In the genomic region with DNA sequence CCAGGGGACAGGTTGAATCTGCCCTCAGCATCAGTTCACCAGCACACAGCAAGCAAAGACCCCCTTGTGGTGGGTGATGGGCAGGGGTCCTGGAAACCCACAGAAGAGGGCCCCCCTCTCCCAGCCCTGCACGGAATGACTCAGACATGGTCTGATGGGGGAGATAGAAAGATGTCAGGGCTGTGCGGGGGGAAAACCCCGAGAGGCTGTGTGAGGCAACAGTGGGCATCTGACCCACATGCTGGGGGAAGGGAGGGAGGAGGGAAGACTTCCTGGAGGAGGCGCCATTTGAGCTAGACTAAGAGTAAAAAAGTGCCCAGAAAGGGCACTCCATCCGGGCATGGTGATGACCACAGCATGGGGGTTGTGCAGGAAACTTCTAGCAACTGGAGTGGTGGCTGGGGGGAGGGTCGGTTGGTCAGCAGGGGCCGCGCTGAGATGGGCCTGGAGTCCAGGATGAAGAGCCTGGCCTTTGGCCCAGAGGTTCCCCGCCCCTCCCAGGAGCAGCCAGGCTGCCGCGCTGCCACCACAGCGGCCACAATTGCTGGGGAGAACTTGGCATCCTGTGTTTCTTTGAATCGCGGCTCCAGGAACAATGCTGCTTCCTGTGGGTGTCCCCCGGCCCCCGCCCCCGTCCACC, we compare ENCODE assay signal across 8 cellular contexts. TPM values are rescaled to one million over a fixed set of nuclear protein-coding genes. Genes with fewer than 3 reads are reported as not detected.
DNase-seq lines count a peak whose midpoint lies in the region; ATAC-seq and TF ChIP-seq lines count a peak whose summit lies in the region.

No MANE protein-coding gene starts in this region.

- H3K27me3 ChIP-seq in hepatocyte = peaks cover 20% of the 10 kb centered on the region

- POLR2A ChIA-PET in OCI-LY7 (lab: Charles Lee) = interaction anchor here (0.5 kb wide), 1 partner anchor 1036 kb away, joined by 5 read pairs; no protein-coding TSS in a partner anchor

- H3K4me1 ChIP-seq in OCI-LY7 (ENCODE audit: insufficient read depth, low read length, poor library complexity, severe bottlenecking) (peaks cover 32% of the 10 kb centered on the region), hepatocyte (ENCODE audit: insufficient read depth) (peaks cover 50% of the 10 kb centered on the region)

- WGBS in hepatocyte (ENCODE audit: low lambda C conversion rate, missing lambda C conversion rate) = 75% methylated on average over 15 of the region's 17 CpGs

- no peak for TF ChIP-seq POLR2A in GM18505 (IDR thresholded peaks at IDR 0.05; ENCODE audit: borderline replicate concordance, extremely low read depth, insufficient read depth, insufficient read length)

- intact Hi-C loops in OCI-LY7 (cut with micrococcal nuclease; ENCODE audit: unreplicated experiment) = no loop called here

- H3K9me2 ChIP-seq in OCI-LY7 (ENCODE audit: insufficient read depth, low read length) (no peaks in the 10 kb centered on the region), hepatocyte (replicated peaks; ENCODE audit: insufficient read depth) (no peaks in the 10 kb centered on the region)

- H3K9me3 ChIP-seq in OCI-LY7 (ENCODE audit: low read length) (no peaks in the 10 kb centered on the region), hepatocyte (ENCODE audit: low read depth) (no peaks in the 10 kb centered on the region)

- H3K36me3 ChIP-seq in OCI-LY7 (ENCODE audit: insufficient read depth, low read length) (no peaks in the 10 kb centered on the region), hepatocyte (replicated peaks; ENCODE audit: insufficient read depth, low read depth) (no peaks in the 10 kb centered on the region)

- H3K4me2 ChIP-seq in OCI-LY7 (ENCODE audit: low read length) (0 out of 2 replicates have a peak overlapping the region, but pooled peaks have one; percentile 5), hepatocyte (peak overlapping the region; percentile 81)

- CTCF ChIA-PET in OCI-LY7 (lab: Charles Lee; ENCODE audit: unreplicated experiment) = no interaction called here

- TF ChIP-seq CTCF in OCI-LY7 (conservative IDR thresholded peaks at IDR 0.05; ENCODE audit: low read length) (no peak; the same call in 1 of the 2 replicates), hepatocyte (IDR thresholded peaks at IDR 0.05; ENCODE audit: poor library complexity) (no peak)

- H4K20me1 ChIP-seq in OCI-LY7 (ENCODE audit: insufficient read depth, low read length) = no peaks in the 10 kb centered on the region
- peaks cover 3% of the 10 kb centered on the region for H4K20me1 ChIP-seq in hepatocyte (ENCODE audit: insufficient read depth, poor library complexity, severe bottlenecking)

- H3K79me2 ChIP-seq in OCI-LY7 (ENCODE audit: insufficient read depth, low read depth, low read length) (no peaks in the 10 kb centered on the region), hepatocyte (peaks cover 6% of the 10 kb centered on the region)

- DNase-seq in Daoy (ENCODE audit: low read depth) = peak; percentile 87
- no peak for DNase-seq in OCI-LY7 (ENCODE audit: low spot score)
- peak; percentile 89 for DNase-seq in activated effector memory CD4-positive, alpha-beta T cell treated with anti-CD3 and anti-CD28 coated beads, Interleukin-2, amount 50 U/mL, for 16 hours
- DNase-seq in hepatocyte (ENCODE audit: low spot score) = no peak
- peak; percentile 45 to 48 for DNase-seq in stimulated activated CD4-positive, alpha-beta T cell treated with anti-CD3 and anti-CD28 coated beads, Interleukin-15, amount 100 ng/mL, for 1 hour (ENCODE audit: low read depth in 1 of 2, low spot score in 1 of 2)
- DNase-seq in HPDE6-E6E7 (ENCODE audit: extremely low spot score) = no peak

- H3K4me3 ChIP-seq in OCI-LY7 (ENCODE audit: low read depth, low read length, poor library complexity, severe bottlenecking) (no peak overlapping the region), hepatocyte (no peak overlapping the region)

- no TSS peak for BruUV-seq in OCI-LY7 (replicated peaks; lab: Mats Ljungman, UMichigan)

- no peak overlapping the region for H3K27ac ChIP-seq in OCI-LY7 (ENCODE audit: low read depth, low read length, poor library complexity, severe bottlenecking)
- H3K27ac ChIP-seq in hepatocyte = peak overlapping the region; percentile 6

- no peak overlapping the region for H2AFZ ChIP-seq in OCI-LY7 (ENCODE audit: low read length)
- H2AFZ ChIP-seq in hepatocyte = no peak overlapping the region

- no peak for ATAC-seq in GM21737 (IDR thresholded peaks at IDR 0.05; ENCODE audit: unreplicated experiment)
- ATAC-seq in GM18505 (IDR thresholded peaks at IDR 0.05; ENCODE audit: unreplicated experiment) = no peak

RNA-seq across cellular contexts. Expression of a gene that starts 2.5 kb away (rescaled TPM):
- 16.1 and 24.2 TPM in 2 replicates for total RNA-seq in Daoy (2014; rRNA removed; shearing (Covaris generic))
- 1.2 and 2.3 TPM in 2 replicates for total RNA-seq in OCI-LY7 (2014; rRNA removed; shearing (Covaris generic))
- total RNA-seq in OCI-LY7 (2022) (1.2 and 2.1 TPM in 2 replicates), hepatocyte (4.5 and 7.5 TPM in 2 replicates)
- 1.2 and 1.6 TPM in 2 replicates for polyA plus RNA-seq in hepatocyte

RNA-seq across cellular contexts. Expression of a gene that starts 33.3 kb away (rescaled TPM):
- 42.6 and 59.9 TPM in 2 replicates for total RNA-seq in Daoy (2014; rRNA removed; shearing (Covaris generic))
- total RNA-seq in OCI-LY7 (2014; rRNA removed; shearing (Covaris generic)) = 50.8 and 52.0 TPM in 2 replicates
- total RNA-seq in OCI-LY7 (2022) (42.2 and 44.7 TPM in 2 replicates), hepatocyte (15.7 and 19.2 TPM in 2 replicates)
- 37.8 and 45.0 TPM in 2 replicates for polyA plus RNA-seq in hepatocyte

RNA-seq across cellular contexts. Expression of a gene that starts 36.7 kb away (rescaled TPM):
- total RNA-seq in Daoy (2014; rRNA removed; shearing (Covaris generic)) = 7.6 and 11.3 TPM in 2 replicates
- 3.9 and 6.6 TPM in 2 replicates for total RNA-seq in OCI-LY7 (2014; rRNA removed; shearing (Covaris generic))
- total RNA-seq in OCI-LY7 (2022) (6.2 and 8.6 TPM in 2 replicates), hepatocyte (8.2 and 13.3 TPM in 2 replicates)
- polyA plus RNA-seq in hepatocyte = 10.0 and 11.8 TPM in 2 replicates

RNA-seq across cellular contexts. Expression of a gene that starts 45.9 kb away (rescaled TPM):
- total RNA-seq in Daoy (2014; rRNA removed; shearing (Covaris generic)) = not detected in 2 replicates
- not detected in 2 replicates for total RNA-seq in OCI-LY7 (2014; rRNA removed; shearing (Covaris generic))
- total RNA-seq in OCI-LY7 (2022) (not detected in 2 replicates), hepatocyte (not detected in 2 replicates)
- not detected in 2 replicates for polyA plus RNA-seq in hepatocyte

Comparison
In these comparisons a context has a peak if more than half of its experiments do, and no peak if none do; other contexts are left out.
1. DNase-seq: peak in Daoy (single experiment), activated effector memory CD4-positive, alpha-beta T cell treated with anti-CD3 and anti-CD28 coated beads, Interleukin-2, amount 50 U/mL, for 16 hours (single experiment) and stimulated activated CD4-positive, alpha-beta T cell treated with anti-CD3 and anti-CD28 coated beads, Interleukin-15, amount 100 ng/mL, for 1 hour (2 of 2); none in OCI-LY7 (single experiment), hepatocyte (single experiment) and HPDE6-E6E7 (single experiment).